ENCODE assay signal across 24 cellular contexts in the genomic region with DNA sequence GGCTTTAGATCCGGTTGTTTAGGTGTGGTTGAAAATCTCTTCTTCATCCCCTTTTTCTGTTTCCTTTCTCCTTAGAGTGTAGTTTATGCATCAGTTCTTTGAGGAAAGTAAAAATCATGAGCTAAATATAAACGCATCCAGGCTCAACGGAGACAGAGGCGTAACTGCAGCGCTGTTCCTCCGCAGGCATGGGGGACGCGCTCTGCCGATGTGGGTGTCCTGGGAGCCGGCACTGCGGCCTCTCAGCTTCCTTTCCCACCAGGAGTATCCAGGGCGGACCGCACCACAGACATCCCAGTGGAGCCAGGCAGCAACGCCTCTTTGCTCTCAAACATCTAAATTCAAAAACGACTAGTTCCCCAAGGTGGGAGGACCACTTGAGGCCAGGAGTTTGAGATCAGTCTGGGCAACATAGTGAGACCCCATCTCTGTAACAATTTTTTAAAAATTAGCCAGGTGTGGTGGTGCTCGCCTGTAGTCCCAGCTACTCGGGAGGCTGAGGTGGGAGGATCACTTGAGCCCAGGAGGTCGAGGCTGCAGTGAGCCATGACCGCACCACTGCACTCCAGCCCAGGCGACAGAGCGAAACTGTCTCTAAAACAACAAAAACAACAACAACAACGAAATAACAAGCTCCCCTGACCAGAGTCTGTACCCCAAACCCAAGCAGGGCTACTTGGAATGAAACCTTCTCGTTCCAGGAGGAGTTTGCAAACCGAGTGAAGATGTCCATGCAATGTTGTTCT. TPM values are rescaled to one million over a fixed set of nuclear protein-coding genes. Genes with fewer than 3 reads are reported as not detected.
"Had no signal": no experiment of that assay in that cellular context is flagged by ENCODE, and none has a peak within 500 bp of the region (broad histone marks: within the 10 kb centered on the region; RNA-seq: fewer than 3 reads in every experiment).

No MANE protein-coding gene starts in this region.

- H3K27ac ChIP-seq: esophagus squamous epithelium, left lung, psoas muscle, skin epidermis, spleen, testis, tibial artery had no signal

- DNase-seq: cerebellar nuclear complex; cortex of kidney; effector memory CD8-positive, alpha-beta T cell; erythroblast; esophagus squamous epithelium; foreskin melanocyte; hypothalamus; immature natural killer cell; natural killer cell; psoas muscle; spleen; stimulated activated CD4-positive, alpha-beta T cell treated with anti-CD3 and anti-CD28 coated beads, Interleukin-4, amount 100 ng/mL, for 4 hours; stimulated activated naive CD8-positive, alpha-beta T cell treated with anti-CD3 and anti-CD28 coated beads, Interleukin-15, Interleukin-2, amounts not matched to agents 100 U/mL and 50 U/mL, for 24 hours; substantia nigra; testis; tibial artery had no signal

- H3K27me3 ChIP-seq: esophagus squamous epithelium, left lung, spleen, testis, tibial artery had no signal

- H3K4me3 ChIP-seq: esophagus squamous epithelium, left lung, lung, psoas muscle, skin epidermis, spleen, testis, tibial artery had no signal

- H3K36me3 ChIP-seq: esophagus squamous epithelium, left lung had no signal

- ATAC-seq: effector memory CD8-positive, alpha-beta T cell; left lung; natural killer cell; psoas muscle; right cardiac atrium; stimulated activated memory B cell treated with anti-CD40 and anti-IgM and Interleukin-4, amounts not matched to agents 10 μg/mL and 1 μg/mL and 100 μg/mL, for 72 hours; stimulated activated naive CD8-positive, alpha-beta T cell treated with anti-CD3 and anti-CD28 coated beads, Interleukin-15, Interleukin-2, amounts not matched to agents 100 U/mL and 50 U/mL, for 24 hours had no signal

- FAIRE-seq: endometrium, keratinocyte had no signal

- H3K4me1 ChIP-seq: esophagus squamous epithelium, left lung, psoas muscle, spleen, testis, tibial artery had no signal

- H3K9me3 ChIP-seq: esophagus squamous epithelium, left lung, psoas muscle, testis, tibial artery had no signal

RNA-seq across cellular contexts. Expression of a gene that starts 16.4 kb away (rescaled TPM):
- total RNA-seq: mononuclear cell had no signal
